36 cellular contexts compared by ENCODE assay signal in the genomic region with DNA sequence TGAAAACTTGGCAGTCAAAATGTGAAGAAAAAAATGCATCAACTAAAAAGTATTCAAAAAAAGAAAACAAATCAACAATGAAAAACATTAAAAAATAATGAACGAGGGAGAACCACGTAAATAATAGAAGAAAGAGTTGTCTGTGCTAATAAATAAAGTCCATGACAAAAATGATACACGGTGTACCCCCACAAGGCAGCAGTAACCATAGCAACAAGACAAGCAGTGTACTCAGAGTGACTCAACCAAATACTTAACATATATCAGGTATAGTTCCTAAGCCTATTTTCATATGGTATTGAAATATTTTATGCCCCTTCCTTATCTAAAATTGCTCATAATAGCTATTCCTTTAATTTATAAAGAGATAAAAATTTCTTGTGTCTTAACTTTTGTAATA.
A peak's percentile ranks its signal among the peaks of the same experiment; 100 is the strongest.
DNase-seq lines count a peak whose midpoint lies in the region; ATAC-seq, FAIRE-seq and TF ChIP-seq lines count a peak whose summit lies in the region.
"Had no signal": no experiment of that assay in that cellular context is flagged by ENCODE, and none has a peak within 500 bp of the region (broad histone marks: within the 10 kb centered on the region; RNA-seq: fewer than 3 reads in every experiment).

No MANE protein-coding gene starts in this region.

- ATAC-seq in HepG2 (no peak), right lobe of liver (no peak), GM23338 (no peak), GM18909 (IDR thresholded peaks at IDR 0.05; ENCODE audit: poor library complexity, unreplicated experiment) (no peak)
- ATAC-seq: esophagus mucosa; gastrocnemius medialis; left cardiac atrium; natural killer cell treated with Interleukin-12 subunit alpha and Interleukin-12 subunit beta and Interleukin-15 and Interleukin-18, amount 100 ng/mL, for 72 hours; psoas muscle; stimulated activated memory B cell treated with anti-CD40 and anti-IgM and Interleukin-4, amounts not matched to agents 10 μg/mL and 1 μg/mL and 100 μg/mL, for 72 hours had no signal

- TF ChIP-seq POLR2A in HepG2 (IDR thresholded peaks at IDR 0.05; ENCODE audit: insufficient read depth in 1 of 2, low read depth in 2 of 2, low read length in 2 of 2) (no peak), right lobe of liver (IDR thresholded peaks at IDR 0.05) (no peak), endothelial cell of umbilical vein (IDR thresholded peaks at IDR 0.05; ENCODE audit: low read depth, low read length) (no peak)

- H3K79me2 ChIP-seq in HepG2 (ENCODE audit: insufficient read depth, low read length) = no peaks in the 10 kb centered on the region
- H3K79me2 ChIP-seq in endothelial cell of umbilical vein (ENCODE audit: control insufficient read depth, insufficient read depth, low read length) = no peaks in the 10 kb centered on the region
- H3K79me2 ChIP-seq in GM23338 (replicated peaks; ENCODE audit: insufficient read depth) = no peaks in the 10 kb centered on the region

- TF ChIP-seq CTCF in HepG2 (CRISPR knock-in tag; IDR thresholded peaks at IDR 0.05) (no peak), right lobe of liver (IDR thresholded peaks at IDR 0.05) (no peak), endothelial cell of umbilical vein (IDR thresholded peaks at IDR 0.05; ENCODE audit: extremely low read depth in 1 of 2, insufficient read depth in 1 of 2, low read depth in 1 of 2, low read length in 2 of 2) (no peak), GM23338 (conservative IDR thresholded peaks at IDR 0.05; ENCODE audit: low read depth in 2 of 2) (no peak), MCF 10A (IDR thresholded peaks at IDR 0.05; ENCODE audit: unreplicated experiment) (no peak)

- H3K9me3 Mint-ChIP-seq in GM23338 (no peaks in the 10 kb centered on the region), MCF 10A (ENCODE audit: unreplicated experiment) (peaks cover 8% of the 10 kb centered on the region)
- H3K9me3 Mint-ChIP-seq: endodermal cell had no signal

- TF ChIP-seq EP300 in HepG2 (IDR thresholded peaks at IDR 0.05; ENCODE audit: low read depth in 2 of 2, low read length in 2 of 2) (no peak), HepG2 (CRISPR knock-in tag; IDR thresholded peaks at IDR 0.05; ENCODE audit: borderline replicate concordance) (no peak)

- BruUV-seq in HepG2 (replicated peaks; lab: Mats Ljungman, UMichigan) = no TSS peak
- BruUV-seq in endothelial cell of umbilical vein (replicated peaks; lab: Mats Ljungman, UMichigan) = no TSS peak
- no TSS peak for BruUV-seq in MCF 10A (replicated peaks; lab: Mats Ljungman, UMichigan)

- dilution Hi-C loops in endothelial cell of umbilical vein (cut with MboI; ENCODE audit: extremely low pct_ligation_motif_present, low sequenced_read_pairs) = no loop called here

- H4K20me1 ChIP-seq in HepG2 (ENCODE audit: insufficient read depth, low read length) = no peaks in the 10 kb centered on the region
- H4K20me1 ChIP-seq in endothelial cell of umbilical vein (replicated peaks; ENCODE audit: control insufficient read depth, extremely low read depth, insufficient read depth, low read length) = no peaks in the 10 kb centered on the region
- H4K20me1 ChIP-seq in GM23338 (replicated peaks; ENCODE audit: insufficient read depth) = no peaks in the 10 kb centered on the region

- POLR2A ChIA-PET in HepG2 (lab: Yijun Ruan, JAX) (no interaction called here), endothelial cell of umbilical vein (lab: Charles Lee) (no interaction called here), MCF 10A (lab: Yijun Ruan, JAX) (no interaction called here)

- peaks cover 37% of the 10 kb centered on the region; the same call in 2 of the 3 replicates for H3K4me1 Mint-ChIP-seq in GM23338
- H3K4me1 Mint-ChIP-seq in MCF 10A (ENCODE audit: insufficient read depth, unreplicated experiment) = no peaks in the 10 kb centered on the region
- H3K4me1 Mint-ChIP-seq: stimulated activated memory B cell treated with anti-CD40 and anti-IgM and Interleukin-4, amounts not matched to agents 10 μg/mL and 1 μg/mL and 100 μg/mL, for 72 hours had no signal

- H3K27ac ChIP-seq in HepG2 (ENCODE audit: extremely low read length, insufficient read depth, low read length) (no peak overlapping the region), right lobe of liver (no peak overlapping the region), endothelial cell of umbilical vein (ENCODE audit: insufficient read depth, low read depth, low read length) (peak overlapping the region; percentile 96), GM23338 (ENCODE audit: low read depth) (no peak overlapping the region)
- H3K27ac ChIP-seq: gastrocnemius medialis, psoas muscle, SJSA1, WERI-Rb-1 had no signal

- TF ChIP-seq RAD21 in HepG2 (CRISPR knock-in tag; IDR thresholded peaks at IDR 0.05) = no peak

- H3K9ac ChIP-seq in HepG2 (ENCODE audit: insufficient read depth, low read depth, low read length) (no peak overlapping the region), endothelial cell of umbilical vein (replicated peaks; ENCODE audit: extremely low read depth, insufficient read depth, low read length) (no peak overlapping the region)

- FAIRE-seq in HepG2 (lab: Jason Lieb, UNC) (no peak), RCC 7860 (lab: Jason Lieb, UNC) (no peak), endothelial cell of umbilical vein (lab: Jason Lieb, UNC) (no peak)

- DNase-seq in HepG2 (ENCODE audit: low spot score) (no peak), right lobe of liver (no peak), RCC 7860 (ENCODE audit: low spot score) (peak; percentile 42), endothelial cell of umbilical vein (ENCODE audit: low read depth, low spot score) (no peak), skeletal muscle cell (ENCODE audit: low read depth) (peak; percentile 6), GM23338 (ENCODE audit: low spot score) (no peak), MCF 10A (ENCODE audit: unreplicated experiment) (no peak)
- DNase-seq: ACHN; activated CD4-positive, alpha-beta T cell treated with anti-CD3 and anti-CD28 coated beads for 4 hours; activated effector memory CD4-positive, alpha-beta T cell treated with anti-CD3 and anti-CD28 coated beads, Interleukin-2, amount 50 U/mL, for 16 hours; activated T-cell treated with anti-CD3 and anti-CD28 coated beads for 4 hours; anterior cingulate cortex; CD8-positive, alpha-beta memory T cell; central memory CD4-positive, alpha-beta T cell; dermis blood vessel endothelial cell; DMS153; endodermal cell; gastrocnemius medialis; GDM1; HFFc6; left cardiac atrium; MM.1S; NCI-H1930; NCI-H526; occipital lobe; psoas muscle; substantia nigra; T-helper 9 cell; trophoblast cell; WERI-Rb-1 had no signal

- H3K4me3 Mint-ChIP-seq in GM23338 (no peak overlapping the region), MCF 10A (ENCODE audit: unreplicated experiment) (no peak overlapping the region)
- H3K4me3 Mint-ChIP-seq: activated naive CD8-positive, alpha-beta T cell; CD8-positive, alpha-beta memory T cell; endodermal cell; natural killer cell treated with Interleukin-12 subunit alpha and Interleukin-12 subunit beta and Interleukin-15 and Interleukin-18, amount 100 ng/mL, for 72 hours; stimulated activated memory B cell treated with anti-CD40 and anti-IgM and Interleukin-4, amounts not matched to agents 10 μg/mL and 1 μg/mL and 100 μg/mL, for 72 hours had no signal

- in situ Hi-C loops in HepG2 (cut with HindIII; ENCODE audit: extremely low pct_ligation_motif_present, low pct_unique_long_range_greater_than_20kb) = no loop called here

- no peaks in the 10 kb centered on the region for H3F3A ChIP-seq in GM23338 (replicated peaks; ENCODE audit: low read depth)

- H3K4me1 ChIP-seq in HepG2 (ENCODE audit: insufficient read depth, low read length) = peaks cover 34% of the 10 kb centered on the region
- peaks cover 0 to 7% (median 0%) of the 10 kb centered on the region in 4 donors for H3K4me1 ChIP-seq in right lobe of liver
- H3K4me1 ChIP-seq in endothelial cell of umbilical vein (ENCODE audit: control insufficient read depth, extremely low read depth, insufficient read depth, low read length) = peaks cover 21% of the 10 kb centered on the region
- H3K4me1 ChIP-seq in GM23338 (ENCODE audit: insufficient read depth) = peaks cover 41% of the 10 kb centered on the region
- H3K4me1 ChIP-seq: gastrocnemius medialis, psoas muscle had no signal

- 95% methylated on average over 3 of the region's 3 CpGs for WGBS in HepG2 (ENCODE audit: low lambda C conversion rate)
- 74% methylated on average over 3 of the region's 3 CpGs for WGBS in right lobe of liver (ENCODE audit: insufficient coverage, low coverage, low lambda C conversion rate, missing lambda C conversion rate)

- H2AFZ ChIP-seq in HepG2 (ENCODE audit: low read length) (no peak overlapping the region), endothelial cell of umbilical vein (ENCODE audit: low read depth, low read length) (no peak overlapping the region), GM23338 (no peak overlapping the region)

- H3K27me3 ChIP-seq in HepG2 (ENCODE audit: control insufficient read depth in 1 of 2, insufficient read depth in 2 of 2, low read length in 2 of 2) (no peaks in the 10 kb centered on the region), right lobe of liver (no peaks in the 10 kb centered on the region), endothelial cell of umbilical vein (ENCODE audit: control insufficient read depth in 2 of 2, insufficient read depth in 2 of 2, low read length in 2 of 2) (no peaks in the 10 kb centered on the region), GM23338 (ENCODE audit: insufficient read depth) (no peaks in the 10 kb centered on the region)
- H3K27me3 ChIP-seq: gastrocnemius medialis, SJSA1 had no signal

- H3K9me2 ChIP-seq in GM23338 (ENCODE audit: insufficient read depth) = no peaks in the 10 kb centered on the region

- intact Hi-C loops in HepG2 (cut with micrococcal nuclease; ENCODE audit: unreplicated experiment) = loop anchor here (10.0 kb wide), 1 partner anchor 163 kb away; the partner anchor contains the start of gene TMEM200C
- intact Hi-C loops in right lobe of liver (cut with DNase I) = no loop called here
- intact Hi-C loops in endothelial cell of umbilical vein (cut with micrococcal nuclease) = loop anchor here (5.0 kb wide), 1 partner anchor 165 kb away; no protein-coding TSS in a partner anchor
- intact Hi-C loops in MCF 10A (cut with micrococcal nuclease) = no loop called here

- H3K9me3 ChIP-seq in HepG2 (ENCODE audit: low read length) (no peaks in the 10 kb centered on the region), right lobe of liver (no peaks in the 10 kb centered on the region), endothelial cell of umbilical vein (replicated peaks; ENCODE audit: control insufficient read depth, insufficient read depth, low read length) (no peaks in the 10 kb centered on the region)
- H3K9me3 ChIP-seq: psoas muscle, SJSA1 had no signal

- H3K36me3 ChIP-seq in HepG2 (replicated peaks in 1 of 2; ENCODE audit: control insufficient read depth in 1 of 2, insufficient read depth in 2 of 2, low read length in 2 of 2) (no peaks in the 10 kb centered on the region), right lobe of liver (no peaks in the 10 kb centered on the region), endothelial cell of umbilical vein (ENCODE audit: control insufficient read depth in 2 of 2, extremely low read depth in 1 of 2, insufficient read depth in 2 of 2, low read length in 2 of 2) (no peaks in the 10 kb centered on the region), GM23338 (ENCODE audit: insufficient read depth) (no peaks in the 10 kb centered on the region)
- H3K36me3 ChIP-seq: gastrocnemius medialis, SJSA1, WERI-Rb-1 had no signal

- H3K27me3 Mint-ChIP-seq in GM23338 (ENCODE audit: insufficient read depth, low read depth, poor library complexity) (no peaks in the 10 kb centered on the region), MCF 10A (ENCODE audit: insufficient read depth, unreplicated experiment) (no peaks in the 10 kb centered on the region)
- H3K27me3 Mint-ChIP-seq: activated naive CD8-positive, alpha-beta T cell; CD8-positive, alpha-beta memory T cell; natural killer cell treated with Interleukin-12 subunit alpha and Interleukin-12 subunit beta and Interleukin-15 and Interleukin-18, amount 100 ng/mL, for 72 hours; stimulated activated memory B cell treated with anti-CD40 and anti-IgM and Interleukin-4, amounts not matched to agents 10 μg/mL and 1 μg/mL and 100 μg/mL, for 72 hours had no signal

- H3K27ac Mint-ChIP-seq in GM23338 (no peak overlapping the region), MCF 10A (ENCODE audit: low read depth, unreplicated experiment) (no peak overlapping the region)
- H3K27ac Mint-ChIP-seq: activated naive CD8-positive, alpha-beta T cell; CD8-positive, alpha-beta memory T cell; endodermal cell; stimulated activated memory B cell treated with anti-CD40 and anti-IgM and Interleukin-4, amounts not matched to agents 10 μg/mL and 1 μg/mL and 100 μg/mL, for 72 hours had no signal

- no peak overlapping the region for H3K4me3 ChIP-seq in HepG2 (replicated peaks in 1 of 3; ENCODE audit: insufficient read depth in 1 of 3, low read depth in 2 of 3, low read length in 3 of 3)
- H3K4me3 ChIP-seq in right lobe of liver = no peak overlapping the region
- no peak overlapping the region for H3K4me3 ChIP-seq in endothelial cell of umbilical vein (replicated peaks in 1 of 3; ENCODE audit: insufficient read depth in 1 of 3, low read depth in 1 of 3, low read length in 3 of 3)
- H3K4me3 ChIP-seq in skeletal muscle cell (ENCODE audit: low read depth, low read length) = no peak overlapping the region
- no peak overlapping the region for H3K4me3 ChIP-seq in GM23338
- H3K4me3 ChIP-seq: gastrocnemius medialis, psoas muscle, SJSA1 had no signal

- H3K36me3 Mint-ChIP-seq in GM23338 (ENCODE audit: low read depth) = no peaks in the 10 kb centered on the region
- H3K36me3 Mint-ChIP-seq in MCF 10A (ENCODE audit: insufficient read depth, unreplicated experiment) = no peaks in the 10 kb centered on the region
- H3K36me3 Mint-ChIP-seq: activated naive CD8-positive, alpha-beta T cell; CD8-positive, alpha-beta memory T cell; natural killer cell treated with Interleukin-12 subunit alpha and Interleukin-12 subunit beta and Interleukin-15 and Interleukin-18, amount 100 ng/mL, for 72 hours; stimulated activated memory B cell treated with anti-CD40 and anti-IgM and Interleukin-4, amounts not matched to agents 10 μg/mL and 1 μg/mL and 100 μg/mL, for 72 hours had no signal

- H3K4me2 ChIP-seq in HepG2 (ENCODE audit: low read depth, low read length) = no peak overlapping the region
- no peak overlapping the region for H3K4me2 ChIP-seq in endothelial cell of umbilical vein (ENCODE audit: insufficient read depth, low read length)
- no peak overlapping the region for H3K4me2 ChIP-seq in GM23338

- CTCF ChIA-PET in HepG2 (lab: Yijun Ruan, JAX; ENCODE audit: low intra/inter-chr PET ratio, low total read pairs) (no interaction called here), endothelial cell of umbilical vein (lab: Charles Lee) (no interaction called here), MCF 10A (lab: Yijun Ruan, JAX) (no interaction called here)

- no peaks in the 10 kb centered on the region for H3K9me1 ChIP-seq in endothelial cell of umbilical vein (replicated peaks; ENCODE audit: control insufficient read depth, extremely low read depth, insufficient read depth, low read length)

Comparison
In these comparisons a context has a peak if more than half of its experiments do, and no peak if none do; other contexts are left out.
1. intact Hi-C loops: an anchor here in HepG2 (10.0 kb wide) and endothelial cell of umbilical vein (5.0 kb wide); none called in right lobe of liver and MCF 10A.
2. DNase-seq: peak in RCC 7860 (single experiment) and skeletal muscle cell (single experiment); none in HepG2 (single experiment), right lobe of liver (0 of 3), endothelial cell of umbilical vein (single experiment), GM23338 (single experiment) and MCF 10A (single experiment).